18 cellular contexts compared by ENCODE assay signal in the genomic region with DNA sequence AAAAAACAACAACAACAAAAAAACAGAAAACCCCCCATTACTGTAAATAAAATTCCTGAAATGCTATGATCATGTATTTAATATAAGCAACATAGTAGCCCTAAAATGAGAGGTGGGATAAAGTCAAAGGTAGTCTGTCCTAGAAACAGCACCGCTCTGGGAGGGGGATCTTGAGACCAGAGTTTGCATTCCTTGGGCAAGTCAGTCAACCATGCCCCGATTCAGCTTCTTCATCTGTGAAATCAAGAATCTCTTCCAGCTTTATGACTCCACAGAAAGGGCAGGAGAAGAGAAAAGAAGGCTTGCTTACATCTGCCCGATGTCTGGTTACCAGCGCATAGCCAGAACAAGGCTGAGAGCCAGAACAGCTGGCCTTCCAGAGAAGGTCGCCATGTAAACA.
"Had no signal": no experiment of that assay in that cellular context is flagged by ENCODE, and none has a peak within 500 bp of the region (broad histone marks: within the 10 kb centered on the region; RNA-seq: fewer than 3 reads in every experiment).

No MANE protein-coding gene starts in this region.

- H3K4me3 Mint-ChIP-seq: activated B cell treated with CpG ODN at 0.5 μM for 24 hours; activated CD4-positive, alpha-beta T cell treated with anti-CD3 and anti-CD28 coated beads, Interleukin-2, amount 10 ng/mL, durations not matched to agents 7 days and 5 days; stimulated activated naive CD8-positive, alpha-beta T cell treated with anti-CD3 and anti-CD28 coated beads, Interleukin-15, amount 100 ng/mL, for 72 hours had no signal

- H3K36me3 ChIP-seq: adrenal gland, esophagus squamous epithelium, suprapubic skin had no signal

- H3K9me3 ChIP-seq: adrenal gland, esophagus squamous epithelium, suprapubic skin had no signal

- H3K4me1 ChIP-seq: adrenal gland had no signal

- H3K27ac Mint-ChIP-seq: activated B cell treated with CpG ODN at 0.5 μM for 24 hours; activated CD4-positive, alpha-beta T cell treated with anti-CD3 and anti-CD28 coated beads, Interleukin-2, amount 10 ng/mL, durations not matched to agents 7 days and 5 days; mesothelial cell of epicardium; stimulated activated naive CD8-positive, alpha-beta T cell treated with anti-CD3 and anti-CD28 coated beads, Interleukin-15, amount 100 ng/mL, for 72 hours had no signal

- H3K27me3 ChIP-seq: adrenal gland had no signal

- H3K4me2 ChIP-seq: smooth muscle cell had no signal

- ATAC-seq: left colon; sciatic nerve; stimulated activated naive CD8-positive, alpha-beta T cell treated with anti-CD3 and anti-CD28 coated beads, Interleukin-15, amount 100 ng/mL, for 72 hours had no signal

- H3K4me3 ChIP-seq: adrenal gland, esophagus squamous epithelium, lung, SK-N-MC, smooth muscle cell, suprapubic skin had no signal

- H3K27ac ChIP-seq: adrenal gland, esophagus squamous epithelium, SK-N-MC, suprapubic skin had no signal

- DNase-seq: activated B cell treated with CpG ODN at 0.5 μM for 24 hours; activated CD4-positive, alpha-beta T cell treated with anti-CD3 and anti-CD28 coated beads, Interleukin-2, amount 10 ng/mL, durations not matched to agents 7 days and 5 days; activated CD8-positive, alpha-beta memory T cell treated with anti-CD3 and anti-CD28 coated beads, Interleukin-2, amount 50 U/mL, for 48 hours; activated effector memory CD4-positive, alpha-beta T cell treated with anti-CD3 and anti-CD28 coated beads, Interleukin-2, amount 50 U/mL, for 16 hours; activated T-cell treated with anti-CD3 and anti-CD28 coated beads, Interleukin-2, amount 50 U/mL, for 48 hours; effector CD4-positive, alpha-beta T cell; esophagus squamous epithelium; left colon; stimulated activated CD4-positive, alpha-beta T cell treated with anti-CD3 and anti-CD28 coated beads, Interleukin-4, amount 100 ng/mL, for 1 hour; stimulated activated naive CD8-positive, alpha-beta T cell treated with anti-CD3 and anti-CD28 coated beads, Interleukin-15, amount 100 ng/mL, for 72 hours; trophoblast cell had no signal
